Comparison of ENCODE assay signal across 8 cellular contexts in genomic region chr20:64079273-64080012, GRCh38. TPM values are rescaled to one million over a fixed set of nuclear protein-coding genes. Genes with fewer than 3 reads are reported as not detected.
DNase-seq lines count a peak whose midpoint lies in the region; ATAC-seq, FAIRE-seq and TF ChIP-seq lines count a peak whose summit lies in the region.

TSS of gene RGS19 (minus strand) at chr20:64079518. CDS start at chr20:64076886, 2,632 bp downstream.

- no peak for TF ChIP-seq RAD21 in A549 (conservative IDR thresholded peaks at IDR 0.05 in 1 of 2, IDR thresholded peaks at IDR 0.05 in 1 of 2)

- H4K20me1 ChIP-seq in PC-3 (ENCODE audit: low read length): no peaks in the 10 kb centered on the region

- CTCF ChIA-PET in A549 (lab: Yijun Ruan, JAX) (interaction anchor here (0.7 to 9.1 kb wide), 9 partner anchors 10 to 99 kb away, joined by 3 to 121 read pairs (median 5); partner anchors contain the start of gene PRPF6), PC-3 (lab: Charles Lee) (no interaction called here)

- TF ChIP-seq EP300 in A549 (IDR thresholded peaks at IDR 0.05): no peak

- H3K27ac ChIP-seq in A549: peak within 1 kb of the TSS; percentile 93 to 96
- H3K27ac ChIP-seq in PC-3 (ENCODE audit: low read length): peak within 1 kb of the TSS; percentile 45

- H3K9me2 ChIP-seq in PC-3 (replicated peaks; ENCODE audit: low read length): no peaks in the 10 kb centered on the region

- H3K4me2 ChIP-seq in A549: peak within 1 kb of the TSS; percentile 100
- H3K4me2 ChIP-seq in PC-3 (ENCODE audit: low read length): peak within 1 kb of the TSS; percentile 100

- H3F3A ChIP-seq in PC-3 (ENCODE audit: low read length, unreplicated experiment): no peaks in the 10 kb centered on the region

- intact Hi-C loops in PC-3 (cut with micrococcal nuclease): no loop called here

- TF ChIP-seq POLR2A in A549 (IDR thresholded peaks at IDR 0.05; ENCODE audit: low read length) (peak; percentile 25; the same call in 1 of the 2 replicates), GM18505 (IDR thresholded peaks at IDR 0.05; ENCODE audit: borderline replicate concordance, extremely low read depth, insufficient read depth, insufficient read length) (peak; percentile 51)

- no peaks in the 10 kb centered on the region for H3K9me3 Mint-ChIP-seq in activated T-cell treated with anti-CD3 and anti-CD28 coated beads, Interleukin-2, amount 50 U/mL, for 4 hours
- no peaks in the 10 kb centered on the region for H3K9me3 Mint-ChIP-seq in stimulated activated naive CD8-positive, alpha-beta T cell treated with anti-CD3 and anti-CD28 coated beads, Interleukin-15, Interleukin-2, amounts not matched to agents 100 ng/mL and 50 ng/mL, for 24 hours

- peak within 1 kb of the TSS; percentile 93 for H2AFZ ChIP-seq in PC-3 (ENCODE audit: low read length)

- DNase-seq in A549 (ENCODE audit: low read depth in 1 of 2, low spot score in 1 of 2) (peak in 1 of 2 experiments; percentile 72), PC-3 (peak; percentile 86)
- DNase-seq in activated T-cell treated with anti-CD3 and anti-CD28 coated beads, Interleukin-2, amount 50 U/mL, for 4 hours: peak; percentile 56

- H3K36me3 Mint-ChIP-seq in activated T-cell treated with anti-CD3 and anti-CD28 coated beads, Interleukin-2, amount 50 U/mL, for 4 hours (ENCODE audit: insufficient read depth): no peaks in the 10 kb centered on the region
- H3K36me3 Mint-ChIP-seq in stimulated activated naive CD8-positive, alpha-beta T cell treated with anti-CD3 and anti-CD28 coated beads, Interleukin-15, Interleukin-2, amounts not matched to agents 100 ng/mL and 50 ng/mL, for 24 hours (ENCODE audit: low read depth): no peaks in the 10 kb centered on the region

- WGBS in A549 (ENCODE audit: missing lambda C conversion rate): 0% methylated on average over 4 of the region's 73 CpGs

- H3K36me3 ChIP-seq in PC-3 (ENCODE audit: low read depth, low read length) (no peaks in the 10 kb centered on the region), mucosa of stomach (ENCODE audit: control insufficient read depth, insufficient read depth, low read length) (no peaks in the 10 kb centered on the region)

- no peak for FAIRE-seq in A549 (lab: Jason Lieb, UNC)

- H3K4me1 Mint-ChIP-seq in activated T-cell treated with anti-CD3 and anti-CD28 coated beads, Interleukin-2, amount 50 U/mL, for 4 hours (ENCODE audit: low read depth): peaks cover 38% of the 10 kb centered on the region
- H3K4me1 Mint-ChIP-seq in stimulated activated naive CD8-positive, alpha-beta T cell treated with anti-CD3 and anti-CD28 coated beads, Interleukin-15, Interleukin-2, amounts not matched to agents 100 ng/mL and 50 ng/mL, for 24 hours (ENCODE audit: low read depth): peaks cover 44% of the 10 kb centered on the region

- H3K4me3 ChIP-seq in A549 (peak within 1 kb of the TSS; percentile 89), PC-3 (ENCODE audit: low read length) (peak within 1 kb of the TSS; percentile 97), mucosa of stomach (ENCODE audit: low read length) (peak within 1 kb of the TSS; percentile 31)

- H3K9ac ChIP-seq in PC-3 (ENCODE audit: low read length): peak within 1 kb of the TSS; percentile 90
- H3K9ac ChIP-seq in mucosa of stomach (ENCODE audit: low read length): peak within 1 kb of the TSS; percentile 61

- H3K4me1 ChIP-seq in A549 (peaks cover 27% of the 10 kb centered on the region), PC-3 (ENCODE audit: insufficient read depth, low read length) (peaks cover 24% of the 10 kb centered on the region), mucosa of stomach (ENCODE audit: control insufficient read depth, insufficient read depth, low read length) (peaks cover 18% of the 10 kb centered on the region)

- H3K9me3 ChIP-seq in A549 (no peaks in the 10 kb centered on the region), PC-3 (ENCODE audit: low read length) (no peaks in the 10 kb centered on the region), mucosa of stomach (ENCODE audit: control insufficient read depth, low read length) (no peaks in the 10 kb centered on the region)

- peak; percentile 15 to 49; a peak in 5 of 6 replicates for ATAC-seq in A549
- ATAC-seq in GM18505 (IDR thresholded peaks at IDR 0.05; ENCODE audit: unreplicated experiment): no peak
- peak; percentile 38 for ATAC-seq in HG03175 (IDR thresholded peaks at IDR 0.05; ENCODE audit: unreplicated experiment)
- peak; percentile 69 for ATAC-seq in PC-3
- peak; percentile 29 to 34 for ATAC-seq in activated T-cell treated with anti-CD3 and anti-CD28 coated beads, Interleukin-2, amount 50 U/mL, for 4 hours
- peak; percentile 22 for ATAC-seq in esophagus mucosa

- H3K27ac Mint-ChIP-seq in stimulated activated naive CD8-positive, alpha-beta T cell treated with anti-CD3 and anti-CD28 coated beads, Interleukin-15, Interleukin-2, amounts not matched to agents 100 ng/mL and 50 ng/mL, for 24 hours: peak within 1 kb of the TSS; percentile 83

- POLR2A ChIA-PET in A549 (lab: Yijun Ruan, JAX) (interaction anchor here (0.7 to 1.5 kb wide), 2 partner anchors 17 to 99 kb away, joined by 7 to 12 read pairs; partner anchors contain the start of gene TCEA2), PC-3 (lab: Charles Lee; ENCODE audit: unreplicated experiment) (interaction anchor here (0.6 kb wide), 1 partner anchor 517 kb away, joined by 5 read pairs; no protein-coding TSS in a partner anchor)

- peak within 1 kb of the TSS; percentile 86 for H3K4me3 Mint-ChIP-seq in activated T-cell treated with anti-CD3 and anti-CD28 coated beads, Interleukin-2, amount 50 U/mL, for 4 hours
- H3K4me3 Mint-ChIP-seq in stimulated activated naive CD8-positive, alpha-beta T cell treated with anti-CD3 and anti-CD28 coated beads, Interleukin-15, Interleukin-2, amounts not matched to agents 100 ng/mL and 50 ng/mL, for 24 hours: peak within 1 kb of the TSS; percentile 90

- H3K79me2 ChIP-seq in PC-3 (ENCODE audit: low read length): peaks cover 19% of the 10 kb centered on the region

- H3K27me3 Mint-ChIP-seq in activated T-cell treated with anti-CD3 and anti-CD28 coated beads, Interleukin-2, amount 50 U/mL, for 4 hours (ENCODE audit: low read depth): peaks cover 2% of the 10 kb centered on the region
- H3K27me3 Mint-ChIP-seq in stimulated activated naive CD8-positive, alpha-beta T cell treated with anti-CD3 and anti-CD28 coated beads, Interleukin-15, Interleukin-2, amounts not matched to agents 100 ng/mL and 50 ng/mL, for 24 hours: peaks cover 9% of the 10 kb centered on the region

- no peaks in the 10 kb centered on the region for H3K27me3 ChIP-seq in PC-3 (ENCODE audit: low read length)
- H3K27me3 ChIP-seq in mucosa of stomach (ENCODE audit: control insufficient read depth, insufficient read depth, low read length): peaks cover 40% of the 10 kb centered on the region

- TF ChIP-seq CTCF in A549 (IDR thresholded peaks at IDR 0.05) (no peak), PC-3 (conservative IDR thresholded peaks at IDR 0.05; ENCODE audit: low read depth, low read length) (no peak)

- BruUV-seq in PC-3 (replicated peaks; lab: Mats Ljungman, UMichigan): no TSS peak

TF ChIP-seq in A549, 52 proteins besides CTCF, POLR2A, EP300 and RAD21:
- TF ChIP-seq BCL3 (IDR thresholded peaks at IDR 0.05) (0 out of 3 replicates have a peak, but pooled peaks have one; percentile 41), JUN (IDR thresholded peaks at IDR 0.05) (peak in 1 of 2 experiments; percentile 46; a peak in 1 of 5 replicates), KDM1A (IDR thresholded peaks at IDR 0.05; ENCODE audit: low read depth) (peak; percentile 56; the same call in 1 of the 2 replicates), FOSB (CRISPR knock-in tag; IDR thresholded peaks at IDR 0.05) (no peak), PHF8 (IDR thresholded peaks at IDR 0.05; ENCODE audit: borderline replicate concordance, low read depth) (peak; percentile 66; the same call in 1 of the 2 replicates)

RNA-seq across cellular contexts. Expression of gene RGS19, which starts in this region (rescaled TPM):
- polyA plus RNA-seq in A549 (2011; rRNA removed): 12.3 and 13.8 TPM in 2 replicates
- polyA plus RNA-seq in A549 (2012; cell fraction: cytosol; rRNA removed): 29.6 and 43.7 TPM in 2 replicates
- 24.2 and 35.7 TPM in 2 replicates for polyA plus RNA-seq in A549 (2012; cell fraction: nucleus; rRNA removed)
- polyA plus RNA-seq in A549 (2017; fragmentation: RNase III; extraction: RNeasy Plus Mini Kit Qiagen cat#74134 plus additional on column Dnase treatment): 16.1 to 18.8 TPM (median 16.5 TPM) in 3 replicates
- 10.3 and 14.7 TPM in 2 replicates for polyA minus RNA-seq in A549 (2011; rRNA and poly(A)+ RNA removed)
- 43.2 and 54.3 TPM in 2 replicates for total RNA-seq in PC-3 (2014; rRNA removed)
- total RNA-seq in activated T-cell treated with anti-CD3 and anti-CD28 coated beads, Interleukin-2, amount 50 U/mL, for 4 hours: 10 to 100 TPM; 41.7 to 49.0 (median 47.0) TPM
- total RNA-seq in esophagus mucosa: 6.1 TPM

Comparison
In these comparisons a context has a peak if more than half of its experiments do, and no peak if none do; other contexts are left out.
1. H3K4me3 ChIP-seq: peak in every context shown above with its lines; median percentile 97 in PC-3; 89 in A549; 31 in mucosa of stomach.